18 cellular contexts compared by ENCODE assay signal in the genomic region with DNA sequence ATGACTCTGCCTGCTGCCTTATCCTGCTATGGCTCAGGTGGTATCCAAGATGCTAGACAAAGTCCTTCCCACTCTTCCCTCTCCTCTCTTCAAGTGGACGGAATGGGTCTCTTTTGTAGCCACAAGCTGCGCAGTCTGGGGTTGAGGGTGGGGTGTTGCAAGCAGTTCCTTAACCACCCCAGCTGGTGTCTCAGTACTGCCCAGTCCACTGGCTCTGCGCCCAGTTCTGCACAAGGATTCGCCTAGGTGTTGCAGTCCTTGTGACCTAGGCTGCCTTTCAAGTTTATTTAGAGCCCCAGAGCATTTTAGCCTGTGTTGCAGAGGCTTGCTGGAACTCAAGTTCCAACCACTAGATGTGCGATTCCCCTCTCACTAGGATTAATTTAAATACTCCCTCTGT.
"Had no signal": no experiment of that assay in that cellular context is flagged by ENCODE, and none has a peak within 500 bp of the region (broad histone marks: within the 10 kb centered on the region; RNA-seq: fewer than 3 reads in every experiment).

No MANE protein-coding gene starts in this region.

- DNase-seq: effector memory CD4-positive, alpha-beta T cell; gastrocnemius medialis; immature natural killer cell; left ventricle myocardium inferior; lower lobe of right lung; midbrain; naive B cell; occipital lobe; right cardiac atrium; small intestine; stimulated activated CD4-positive, alpha-beta T cell treated with anti-CD3 and anti-CD28 coated beads, Interleukin-12 subunit alpha, Interleukin-12 subunit beta, amount 100 ng/mL, for 4 hours; stimulated activated naive CD4-positive, alpha-beta T cell; stomach; substantia nigra; transverse colon had no signal

- H3K4me3 ChIP-seq: esophagus muscularis mucosa, gastrocnemius medialis, left ventricle myocardium inferior, lower lobe of right lung, pancreas, stomach, thoracic aorta, transverse colon had no signal

- H3K9me3 ChIP-seq: esophagus muscularis mucosa, gastrocnemius medialis, left ventricle myocardium inferior, lower lobe of right lung, pancreas, stomach, thoracic aorta, transverse colon had no signal

- ATAC-seq: gastrocnemius medialis, lower lobe of right lung, pancreas, right cardiac atrium had no signal
